Comparison of ENCODE assay signal across 27 cellular contexts in genomic region chr16:10859020-10859419, GRCh38. TPM values are rescaled to one million over a fixed set of nuclear protein-coding genes. Genes with fewer than 3 reads are reported as not detected.
"Had no signal": no experiment of that assay in that cellular context is flagged by ENCODE, and none has a peak within 500 bp of the region (broad histone marks: within the 10 kb centered on the region; RNA-seq: fewer than 3 reads in every experiment).

No MANE protein-coding gene starts in this region.

- H3K4me1 Mint-ChIP-seq: nephron, T-helper 17 cell had no signal

- H3K27me3 Mint-ChIP-seq: activated B cell treated with CpG ODN at 0.5 μM for 24 hours had no signal

- H3K4me1 ChIP-seq: esophagus muscularis mucosa, gastroesophageal sphincter, parathyroid adenoma, transverse colon, uterus had no signal

- H3K4me3 Mint-ChIP-seq: activated B cell treated with CpG ODN at 0.5 μM for 24 hours; activated CD4-positive, alpha-beta memory T cell treated with anti-CD3 and anti-CD28 coated beads for 36 hours; activated CD4-positive, alpha-beta T cell treated with anti-CD3 and anti-CD28 coated beads for 36 hours; nephron; T-helper 17 cell had no signal

- H3K27ac Mint-ChIP-seq: activated B cell treated with CpG ODN at 0.5 μM for 24 hours; activated CD4-positive, alpha-beta memory T cell treated with anti-CD3 and anti-CD28 coated beads for 36 hours; activated CD4-positive, alpha-beta T cell treated with anti-CD3 and anti-CD28 coated beads for 36 hours; activated T-helper 2 cell treated with anti-CD3 and anti-CD28 coated beads, Interferon-gamma antibody, Interleukin-2, Interleukin-4, amounts not matched to agents 10 μg/mL and 5 μg/mL and 100 μg/mL, durations not matched to agents 14 hours and 24 hours and 36 hours; nephron; T-helper 17 cell had no signal

- H3K9me3 Mint-ChIP-seq: activated CD4-positive, alpha-beta memory T cell treated with anti-CD3 and anti-CD28 coated beads for 36 hours had no signal

- H3K9me3 ChIP-seq: esophagus muscularis mucosa, gastroesophageal sphincter, stomach, transverse colon, uterus had no signal

- H3K27ac ChIP-seq: dorsolateral prefrontal cortex, esophagus muscularis mucosa, gastroesophageal sphincter, parathyroid adenoma, skin epidermis, stomach, transverse colon, uterus had no signal

- H3K36me3 Mint-ChIP-seq: activated CD4-positive, alpha-beta memory T cell treated with anti-CD3 and anti-CD28 coated beads for 36 hours had no signal

- H3K27me3 ChIP-seq: stomach, transverse colon, uterus had no signal

- ATAC-seq: activated CD4-positive, alpha-beta T cell treated with anti-CD3 and anti-CD28 coated beads for 36 hours; gastroesophageal sphincter; left cardiac atrium; right cardiac atrium; T-helper 17 cell had no signal

- H3K36me3 ChIP-seq: esophagus muscularis mucosa, gastroesophageal sphincter, stomach, transverse colon, uterus had no signal

- H3K4me3 ChIP-seq: dorsolateral prefrontal cortex, esophagus muscularis mucosa, gastroesophageal sphincter, skin epidermis, stomach, transverse colon, uterus had no signal

- DNase-seq: activated B cell treated with CpG ODN at 0.5 μM for 24 hours; activated CD4-positive, alpha-beta memory T cell treated with anti-CD3 and anti-CD28 coated beads for 36 hours; activated CD4-positive, alpha-beta T cell treated with anti-CD3 and anti-CD28 coated beads for 36 hours; activated naive CD4-positive, alpha-beta T cell treated with anti-CD3 and anti-CD28 coated beads, Interleukin-2, amount 50 U/mL, for 16 hours; central memory CD4-positive, alpha-beta T cell; dorsolateral prefrontal cortex; head of caudate nucleus; hypothalamus; islet precursor cell; left cardiac atrium; midbrain; nucleus accumbens; right cardiac atrium; stimulated activated CD4-positive, alpha-beta T cell treated with anti-CD3 and anti-CD28 coated beads, Interleukin-1b, Interleukin-23, amount 100 ng/mL, for 48 hours; stomach; SW 1271; T-helper 17 cell; transverse colon; uterus had no signal

RNA-seq across cellular contexts. Expression of gene CIITA, which starts 18.0 kb away (rescaled TPM):
- total RNA-seq: astrocyte had no signal

RNA-seq across cellular contexts. Expression of gene TVP23A, which starts 40.4 kb away (rescaled TPM):
- total RNA-seq: activated CD4-positive, alpha-beta memory T cell treated with anti-CD3 and anti-CD28 coated beads for 36 hours; pulmonary artery endothelial cell; T-helper 17 cell had no signal
